In genomic region chr2:96604104-96604503, GRCh38 we compare ENCODE assay signal across 2 cellular contexts.
TF ChIP-seq lines count a peak whose summit lies in the region.

No MANE protein-coding gene starts in this region.

TF ChIP-seq in HEK293T, 16 proteins besides CTCF, POLR2A, EP300 and RAD21:
- TF ChIP-seq CTBP1 (IDR thresholded peaks at IDR 0.05; ENCODE audit: borderline replicate concordance) (no peak), HDGF (IDR thresholded peaks at IDR 0.05; ENCODE audit: borderline replicate concordance) (no peak), ELF4 (IDR thresholded peaks at IDR 0.05) (no peak), ZNF384 (IDR thresholded peaks at IDR 0.05) (no peak), BHLHE40 (IDR thresholded peaks at IDR 0.05; ENCODE audit: borderline replicate concordance) (no peak), L3MBTL2 (conservative IDR thresholded peaks at IDR 0.05) (no peak)

TF ChIP-seq in GM12878, 131 proteins besides CTCF, POLR2A, EP300 and RAD21:
- TF ChIP-seq BRCA1 (IDR thresholded peaks at IDR 0.05; ENCODE audit: low read depth, low read length) (no peak), IRF3 (IDR thresholded peaks at IDR 0.05) (no peak), MYC (IDR thresholded peaks at IDR 0.05; ENCODE audit: insufficient read depth, insufficient read length, insufficient replicate concordance, low read length, severe bottlenecking) (no peak), ATF3 (IDR thresholded peaks at IDR 0.05; ENCODE audit: borderline replicate concordance, extremely low read depth, low read depth, low read length) (no peak), ZBTB4 (CRISPR knock-in tag; IDR thresholded peaks at IDR 0.05) (no peak), SIN3A (IDR thresholded peaks at IDR 0.05; ENCODE audit: low read depth, low read length) (no peak), RBBP5 (conservative IDR thresholded peaks at IDR 0.05) (no peak), SREBF1 (IDR thresholded peaks at IDR 0.05; ENCODE audit: low read length) (no peak), SP1 (IDR thresholded peaks at IDR 0.05; ENCODE audit: low read depth, low read length) (no peak), ELK1 (IDR thresholded peaks at IDR 0.05; ENCODE audit: low read depth, low read length) (no peak), ZBTB11 (CRISPR knock-in tag; IDR thresholded peaks at IDR 0.05) (no peak), ASH2L (IDR thresholded peaks at IDR 0.05; ENCODE audit: borderline replicate concordance, low read depth) (no peak), ETV6 (conservative IDR thresholded peaks at IDR 0.05 in 1 of 2, IDR thresholded peaks at IDR 0.05 in 1 of 2; ENCODE audit: borderline replicate concordance in 1 of 2, low read depth in 1 of 2) (no peak), ZNF592 (IDR thresholded peaks at IDR 0.05) (no peak), USF1 (IDR thresholded peaks at IDR 0.05; ENCODE audit: borderline replicate concordance, extremely low read length, insufficient read depth, low read depth, low read length) (no peak), IRF5 (IDR thresholded peaks at IDR 0.05; ENCODE audit: borderline replicate concordance) (no peak), SRF (IDR thresholded peaks at IDR 0.05; ENCODE audit: low read depth in 2 of 2, low read length in 2 of 2) (no peak)
